10 cellular contexts compared by ENCODE assay signal in the genomic region with DNA sequence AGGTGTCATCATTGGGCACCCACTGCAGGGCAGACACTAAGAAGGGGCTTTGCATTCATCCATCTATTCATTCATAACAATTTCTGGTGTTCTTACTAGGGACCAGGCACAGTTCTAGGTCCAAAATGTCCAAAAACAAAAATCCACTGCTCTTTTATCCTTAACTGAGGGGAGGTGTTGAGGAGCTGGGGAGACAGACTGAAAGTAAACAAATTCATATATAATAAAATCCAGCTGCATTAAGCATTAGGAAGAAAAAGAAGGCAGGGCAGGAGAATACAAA. TPM values are rescaled to one million over a fixed set of nuclear protein-coding genes. Genes with fewer than 3 reads are reported as not detected.
DNase-seq lines count a peak whose midpoint lies in the region; ATAC-seq and TF ChIP-seq lines count a peak whose summit lies in the region.
"Had no signal": no experiment of that assay in that cellular context is flagged by ENCODE, and none has a peak within 500 bp of the region (broad histone marks: within the 10 kb centered on the region; RNA-seq: fewer than 3 reads in every experiment).

No MANE protein-coding gene starts in this region.

- CTCF ChIA-PET in Calu3 (lab: Charles Lee), result no interaction called here

- H3K27me3 ChIP-seq in fibroblast of lung (ENCODE audit: control insufficient read depth, insufficient read depth, low read length), result peaks cover 7% of the 10 kb centered on the region

- peaks cover 4% of the 10 kb centered on the region for H3K4me1 ChIP-seq in fibroblast of lung (ENCODE audit: control insufficient read depth, extremely low read depth, insufficient read depth, low read length)

- H3K27ac ChIP-seq in SK-N-MC (no peak overlapping the region), fibroblast of lung (ENCODE audit: insufficient read depth, low read length) (no peak overlapping the region)

- H3K9ac ChIP-seq in SK-N-MC (ENCODE audit: insufficient read length) (no peak overlapping the region), fibroblast of lung (ENCODE audit: insufficient read depth, low read length) (no peak overlapping the region)

- BruUV-seq in Calu3 (replicated peaks; lab: Mats Ljungman, UMichigan), result no TSS peak

- H3K4me2 ChIP-seq in fibroblast of lung (ENCODE audit: extremely low read depth, insufficient read depth, low read length), result peak overlapping the region; percentile 59

- H3K9me3 ChIP-seq in SK-N-MC (ENCODE audit: low read depth, low read length), result no peaks in the 10 kb centered on the region
- H3K9me3 ChIP-seq in fibroblast of lung (ENCODE audit: control insufficient read depth, insufficient read depth, low read depth, low read length), result no peaks in the 10 kb centered on the region

- peak overlapping the region; percentile 76 for H3K4me3 Mint-ChIP-seq in Calu3 (ENCODE audit: low read depth, unreplicated experiment)
- H3K4me3 Mint-ChIP-seq in progenitor cell of endocrine pancreas (ENCODE audit: low read depth), result peak overlapping the region; percentile 73

- H3K27me3 Mint-ChIP-seq in Calu3 (ENCODE audit: unreplicated experiment) (peaks cover 18% of the 10 kb centered on the region), progenitor cell of endocrine pancreas (peaks cover 66% of the 10 kb centered on the region)

- peak overlapping the region; percentile 73; the same call in 1 of the 2 replicates for H3K4me3 ChIP-seq in SK-N-MC
- peak overlapping the region in 2 of 4 experiments; percentile 64 to 71 for H3K4me3 ChIP-seq in fibroblast of lung (replicated peaks in 1 of 4; ENCODE audit: control extremely low read depth in 1 of 4, insufficient read depth in 1 of 4, low read depth in 3 of 4, low read length in 4 of 4)

- H3K27ac Mint-ChIP-seq in Calu3 (ENCODE audit: unreplicated experiment), result peak overlapping the region; percentile 59
- peak overlapping the region; percentile 81 for H3K27ac Mint-ChIP-seq in progenitor cell of endocrine pancreas

- H3K9me3 Mint-ChIP-seq in Calu3 (ENCODE audit: low read depth, unreplicated experiment) (no peaks in the 10 kb centered on the region), progenitor cell of endocrine pancreas (ENCODE audit: low read depth) (no peaks in the 10 kb centered on the region)

- H3K36me3 Mint-ChIP-seq in Calu3 (ENCODE audit: insufficient read depth, unreplicated experiment) (peaks cover 14% of the 10 kb centered on the region), progenitor cell of endocrine pancreas (ENCODE audit: insufficient read depth) (no peaks in the 10 kb centered on the region)

- intact Hi-C loops in Calu3 (cut with micrococcal nuclease; ENCODE audit: unreplicated experiment), result no loop called here

- H3K36me3 ChIP-seq in SK-N-MC (ENCODE audit: insufficient read depth, low read length), result no peaks in the 10 kb centered on the region
- H3K36me3 ChIP-seq in fibroblast of lung (ENCODE audit: control insufficient read depth, insufficient read depth, low read length), result no peaks in the 10 kb centered on the region

- H3K4me1 Mint-ChIP-seq in Calu3 (ENCODE audit: low read depth, unreplicated experiment), result no peaks in the 10 kb centered on the region
- H3K4me1 Mint-ChIP-seq in progenitor cell of endocrine pancreas (ENCODE audit: low read depth), result peaks cover 7% of the 10 kb centered on the region

- TF ChIP-seq CTCF in Calu3 (IDR thresholded peaks at IDR 0.05; ENCODE audit: unreplicated experiment) (no peak), fibroblast of lung (conservative IDR thresholded peaks at IDR 0.05 in 1 of 2, IDR thresholded peaks at IDR 0.05 in 1 of 2; ENCODE audit: low read depth in 1 of 2, low read length in 2 of 2) (no peak), progenitor cell of endocrine pancreas (IDR thresholded peaks at IDR 0.05; ENCODE audit: unreplicated experiment) (no peak)

- no peaks in the 10 kb centered on the region for H4K20me1 ChIP-seq in fibroblast of lung (ENCODE audit: control insufficient read depth, extremely low read depth, insufficient read depth, low read length)

- H3K79me2 ChIP-seq in fibroblast of lung (ENCODE audit: control insufficient read depth, insufficient read depth, low read length), result no peaks in the 10 kb centered on the region

- no peak overlapping the region for H2AFZ ChIP-seq in fibroblast of lung (ENCODE audit: low read length)

- ATAC-seq in GM19351 (IDR thresholded peaks at IDR 0.05; ENCODE audit: unreplicated experiment), result no peak

- DNase-seq in Calu3 (no peak), SK-N-MC (ENCODE audit: low read depth, low spot score) (no peak), fibroblast of lung (ENCODE audit: low read depth in 2 of 2) (no peak), progenitor cell of endocrine pancreas (ENCODE audit: low spot score, unreplicated experiment) (no peak), GDM1 (lab: John Stamatoyannopoulos, UW) (no peak)
- no peak for DNase-seq in activated CD4-positive, alpha-beta T cell treated with anti-CD3 and anti-CD28 coated beads, Interleukin-2, amount 50 U/mL, for 4 hours
- no peak for DNase-seq in central memory CD4-positive, alpha-beta T cell

RNA-seq across cellular contexts. Expression of a gene that starts 1.1 kb away (rescaled TPM):
- 8.7 and 10.9 TPM in 2 replicates for total RNA-seq in Calu3 (2022)
- total RNA-seq in fibroblast of lung, result 1.8 and 2.6 TPM in 2 replicates
- 7.6 and 12.8 TPM in 2 replicates for polyA plus RNA-seq in fibroblast of lung
- polyA plus RNA-seq in fibroblast of lung (2012), result 3.3 and 5.8 TPM in 2 replicates
- polyA minus RNA-seq in fibroblast of lung (ENCODE audit: low replicate concordance), result 0.86 and 2.4 TPM in 2 replicates
- total RNA-seq in progenitor cell of endocrine pancreas, result 11.9 and 12.1 TPM in 2 replicates

RNA-seq across cellular contexts. Expression of a gene that starts 29.5 kb away (rescaled TPM):
- 0.71 and 1.0 TPM in 2 replicates for total RNA-seq in Calu3 (2022)
- under 0.01 TPM in 1 of 2 replicates, not detected in the other for total RNA-seq in fibroblast of lung
- not detected in 2 replicates for polyA plus RNA-seq in fibroblast of lung
- not detected in 2 replicates for polyA plus RNA-seq in fibroblast of lung (2012)
- not detected in 2 replicates for polyA minus RNA-seq in fibroblast of lung (ENCODE audit: low replicate concordance)
- total RNA-seq in progenitor cell of endocrine pancreas, result 6.1 and 6.7 TPM in 2 replicates
- total RNA-seq: glomerular endothelial cell, HT1080 had no signal
